Comparison of ENCODE assay signal across 8 cellular contexts in genomic region chr1:53326088-53326597, GRCh38. TPM values are rescaled to one million over a fixed set of nuclear protein-coding genes. Genes with fewer than 3 reads are reported as not detected.
DNase-seq lines count a peak whose midpoint lies in the region; ATAC-seq and TF ChIP-seq lines count a peak whose summit lies in the region.

No MANE protein-coding gene starts in this region.

- H3K4me3 ChIP-seq in GM12875 (ENCODE audit: low read depth, low read length) (peak overlapping the region; percentile 81), heart right ventricle (peak overlapping the region; percentile 48 to 90 (median 70)), upper lobe of left lung (peak overlapping the region; percentile 67 to 78 (median 76))

- DNase-seq in NCI-H1105 (lab: John Stamatoyannopoulos, UW): peak; percentile 94
- DNase-seq in SKM-1 treated with dmso at 0.1 percent for 144 hours (lab: John Stamatoyannopoulos, UW; ENCODE audit: unreplicated experiment): peak; percentile 97
- peak; percentile 97 for DNase-seq in activated naive CD8-positive, alpha-beta T cell treated with anti-CD3 and anti-CD28 coated beads, Interleukin-2, amount 10 ng/mL, durations not matched to agents 7 days and 5 days
- DNase-seq in heart right ventricle: peak; percentile 80 to 82
- peak; percentile 53 to 97 (median 78) for DNase-seq in posterior cingulate gyrus
- DNase-seq in upper lobe of left lung: peak; percentile 97 to 98

- H3K27me3 ChIP-seq in heart right ventricle (peaks cover 0 to 15% (median 4%) of the 10 kb centered on the region in 7 donors), upper lobe of left lung (no peaks in the 10 kb centered on the region)

- H3K36me3 Mint-ChIP-seq in activated naive CD8-positive, alpha-beta T cell treated with anti-CD3 and anti-CD28 coated beads, Interleukin-2, amount 10 ng/mL, durations not matched to agents 7 days and 5 days: peaks cover 11% of the 10 kb centered on the region

- H3K9me3 Mint-ChIP-seq in activated naive CD8-positive, alpha-beta T cell treated with anti-CD3 and anti-CD28 coated beads, Interleukin-2, amount 10 ng/mL, durations not matched to agents 7 days and 5 days: no peaks in the 10 kb centered on the region

- H3K36me3 ChIP-seq in heart right ventricle (no peaks in the 10 kb centered on the region), upper lobe of left lung (no peaks in the 10 kb centered on the region)

- WGBS in heart right ventricle, 2 donors: 0 to 1% methylated on average over 42 of the region's 42 CpGs
- 0 to 1% methylated on average over 18 to 41 of the region's 42 CpGs for WGBS in upper lobe of left lung, 2 donors

- no peak for TF ChIP-seq CTCF in GM12875 (IDR thresholded peaks at IDR 0.05; ENCODE audit: borderline replicate concordance, insufficient read depth, low read depth, low read length)
- no peak for TF ChIP-seq CTCF in heart right ventricle (IDR thresholded peaks at IDR 0.05)
- TF ChIP-seq CTCF in upper lobe of left lung (IDR thresholded peaks at IDR 0.05): no peak

- H3K9me3 ChIP-seq in heart right ventricle: no peaks in the 10 kb centered on the region
- H3K9me3 ChIP-seq in upper lobe of left lung: no peaks in the 10 kb centered on the region

- TF ChIP-seq EP300 in upper lobe of left lung (IDR thresholded peaks at IDR 0.05): no peak

- peak overlapping the region; percentile 90 for H3K4me3 Mint-ChIP-seq in activated naive CD8-positive, alpha-beta T cell treated with anti-CD3 and anti-CD28 coated beads, Interleukin-2, amount 10 ng/mL, durations not matched to agents 7 days and 5 days

- POLR2A ChIA-PET in activated naive CD8-positive, alpha-beta T cell treated with anti-CD3 and anti-CD28 coated beads, Interleukin-2, amount 10 ng/mL, durations not matched to agents 7 days and 5 days (lab: Charles Lee): interaction anchor here (0.5 to 4.9 kb wide), 12 partner anchors 9 to 623 kb away, joined by 3 to 76 read pairs (median 4); partner anchors contain the start of genes IFT25 and LRRC42

- H3K27ac ChIP-seq in heart right ventricle (peak overlapping the region in 7 of 10 donors; percentile 37 to 79 (median 63)), upper lobe of left lung (peak overlapping the region; percentile 67 to 81 (median 74))

- intact Hi-C loops in heart right ventricle (cut with DNase I): no loop called here
- intact Hi-C loops in posterior cingulate gyrus (cut with DNase I): loop anchor here (5.0 kb wide), 1 partner anchor 66 kb away; no protein-coding TSS in a partner anchor

- H3K4me1 Mint-ChIP-seq in activated naive CD8-positive, alpha-beta T cell treated with anti-CD3 and anti-CD28 coated beads, Interleukin-2, amount 10 ng/mL, durations not matched to agents 7 days and 5 days: peaks cover 44% of the 10 kb centered on the region

- H3K27ac Mint-ChIP-seq in activated naive CD8-positive, alpha-beta T cell treated with anti-CD3 and anti-CD28 coated beads, Interleukin-2, amount 10 ng/mL, durations not matched to agents 7 days and 5 days: peak overlapping the region; percentile 93

- no peaks in the 10 kb centered on the region for H3K27me3 Mint-ChIP-seq in activated naive CD8-positive, alpha-beta T cell treated with anti-CD3 and anti-CD28 coated beads, Interleukin-2, amount 10 ng/mL, durations not matched to agents 7 days and 5 days

- H3K4me1 ChIP-seq in heart right ventricle (peaks cover 7 to 32% (median 24%) of the 10 kb centered on the region in 9 donors), upper lobe of left lung (peaks cover 24 to 33% (median 25%) of the 10 kb centered on the region in 4 donors)

- TF ChIP-seq POLR2A in upper lobe of left lung (IDR thresholded peaks at IDR 0.05): peak in 2 of 4 donors; percentile 33 to 44

- ATAC-seq in HG02678 (IDR thresholded peaks at IDR 0.05; ENCODE audit: unreplicated experiment) (peak; percentile 87), heart right ventricle (peak; percentile 91 to 98 (median 95)), upper lobe of left lung (ENCODE audit: low FRiP score in 2 of 2) (peak; percentile 91 to 95)
- peak; percentile 89 for ATAC-seq in activated naive CD8-positive, alpha-beta T cell treated with anti-CD3 and anti-CD28 coated beads, Interleukin-2, amount 10 ng/mL, durations not matched to agents 7 days and 5 days (ENCODE audit: low read depth)

RNA-seq across cellular contexts. Expression of gene LRP8, which starts 1.7 kb away (rescaled TPM):
- 10 to 100 TPM; 45.0 to 54.3 TPM for total RNA-seq in activated naive CD8-positive, alpha-beta T cell treated with anti-CD3 and anti-CD28 coated beads, Interleukin-2, amount 10 ng/mL, durations not matched to agents 7 days and 5 days
- total RNA-seq in heart right ventricle (1 to 10 TPM; 1.7 to 4.7 (median 2.3) TPM), upper lobe of left lung (10 to 100 TPM in 4 of 6 donors, 1 to 10 TPM in 2; 4.6 to 23.0 (median 11.1) TPM)
- 1 to 10 TPM in 1 of 2 donors, under 1 TPM in 1; 0.37 to 1.1 TPM for polyA plus RNA-seq in heart right ventricle

Comparison
In these comparisons a context has a peak if more than half of its experiments do, and no peak if none do; other contexts are left out.
1. Peak in every context shown above with its lines: DNase-seq, ATAC-seq, H3K4me3 ChIP-seq and H3K27ac ChIP-seq.